ENCODE assay signal across 16 cellular contexts in genomic region chr3:181134873-181135272, GRCh38.
DNase-seq lines count a peak whose midpoint lies in the region; ATAC-seq and TF ChIP-seq lines count a peak whose summit lies in the region.
"Had no signal": no experiment of that assay in that cellular context is flagged by ENCODE, and none has a peak within 500 bp of the region (broad histone marks: within the 10 kb centered on the region; RNA-seq: fewer than 3 reads in every experiment).

No MANE protein-coding gene starts in this region.

- no peaks in the 10 kb centered on the region for H3K27me3 ChIP-seq in testis
- H3K27me3 ChIP-seq: BLaER1 treated with 17β-estradiol and CSF1 and Interleukin-3, amounts not matched to agents 10 nM and 100 nM had no signal

- DNase-seq in NOMO-1 treated with DMSO at 0.1 percent for 48 hours (lab: John Stamatoyannopoulos, UW; ENCODE audit: unreplicated experiment) (peak; percentile 22), NOMO-1 treated with dmso at 0.1 percent for 144 hours (lab: John Stamatoyannopoulos, UW; ENCODE audit: unreplicated experiment) (no peak), M059J (ENCODE audit: low read depth) (peak; percentile 2), NCI-H69 (lab: John Stamatoyannopoulos, UW) (peak; percentile 13), kidney tubule cell (ENCODE audit: low spot score) (peak; percentile 1), testis (no peak)
- DNase-seq: CD8-positive, alpha-beta memory T cell; DMS79; HFFc6; MM.1S; NCI-H1436 treated with DMSO at 0.1 percent for 48 hours; NCI-H2107; NCI-H446 had no signal

- H3K4me1 ChIP-seq in testis: no peaks in the 10 kb centered on the region

- no peaks in the 10 kb centered on the region for H3K9me3 ChIP-seq in testis
- H3K9me3 ChIP-seq: BLaER1 treated with 17β-estradiol and CSF1 and Interleukin-3, amounts not matched to agents 10 nM and 100 nM had no signal

- ATAC-seq in HG03045 (IDR thresholded peaks at IDR 0.05; ENCODE audit: unreplicated experiment): no peak
- ATAC-seq: HepG2 had no signal

- H3K4me3 ChIP-seq in testis: no peak overlapping the region
- H3K4me3 ChIP-seq: BLaER1 treated with 17β-estradiol and CSF1 and Interleukin-3, amounts not matched to agents 10 nM and 100 nM had no signal

- no peak for TF ChIP-seq CTCF in testis (IDR thresholded peaks at IDR 0.05)

- no peaks in the 10 kb centered on the region for H3K36me3 ChIP-seq in testis (ENCODE audit: low read depth, missing control alignments)
- H3K36me3 ChIP-seq: BLaER1 treated with 17β-estradiol and CSF1 and Interleukin-3, amounts not matched to agents 10 nM and 100 nM had no signal

- intact Hi-C loops in testis (cut with DNase I; ENCODE audit: low total_unique reads): no loop called here

- no peak overlapping the region for H3K27ac ChIP-seq in testis
- H3K27ac ChIP-seq: BLaER1 treated with 17β-estradiol and CSF1 and Interleukin-3, amounts not matched to agents 10 nM and 100 nM had no signal

- no peak for TF ChIP-seq POLR2A in testis (IDR thresholded peaks at IDR 0.05)

Comparison
In these comparisons a context has a peak if more than half of its experiments do, and no peak if none do; other contexts are left out.
1. DNase-seq: peak in NOMO-1 treated with DMSO at 0.1 percent for 48 hours (single experiment), M059J (single experiment), NCI-H69 (single experiment) and kidney tubule cell (single experiment); none in NOMO-1 treated with dmso at 0.1 percent for 144 hours (single experiment) and testis (single experiment).